ENCODE assay signal across 15 cellular contexts in the genomic region with DNA sequence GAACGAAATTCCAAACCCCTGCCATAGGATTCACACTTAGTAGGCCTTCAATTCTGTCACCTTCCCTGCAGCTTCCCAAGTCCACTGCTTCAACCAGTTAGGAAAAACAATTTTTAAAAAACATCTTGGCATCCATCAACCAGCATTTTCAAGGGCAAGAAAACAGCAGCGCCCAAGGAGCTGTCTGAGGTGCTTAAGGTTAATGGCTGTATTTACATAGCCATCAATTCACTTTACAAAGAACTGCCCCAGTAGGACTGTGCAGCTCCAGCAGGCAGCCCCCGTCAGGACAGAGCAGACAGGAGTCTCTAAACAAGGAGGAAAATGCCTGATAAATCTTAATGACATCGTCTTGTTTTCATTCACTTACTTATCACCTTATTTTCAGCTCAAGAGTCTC. TPM values are rescaled to one million over a fixed set of nuclear protein-coding genes. Genes with fewer than 3 reads are reported as not detected.
DNase-seq lines count a peak whose midpoint lies in the region; ATAC-seq and TF ChIP-seq lines count a peak whose summit lies in the region.
"Had no signal": no experiment of that assay in that cellular context is flagged by ENCODE, and none has a peak within 500 bp of the region (broad histone marks: within the 10 kb centered on the region; RNA-seq: fewer than 3 reads in every experiment).

No MANE protein-coding gene starts in this region.

- H3K27me3 ChIP-seq in H9 (ENCODE audit: insufficient read depth, low read length) (no peaks in the 10 kb centered on the region), fibroblast of lung (ENCODE audit: control insufficient read depth, insufficient read depth, low read length) (no peaks in the 10 kb centered on the region), trophoblast cell (ENCODE audit: insufficient read depth, low read length) (no peaks in the 10 kb centered on the region), gastroesophageal sphincter (peaks cover 42% of the 10 kb centered on the region)

- no peak overlapping the region for H3K4me2 ChIP-seq in H9 (ENCODE audit: insufficient read depth, insufficient read length, low read length)
- H3K4me2 ChIP-seq in fibroblast of lung (ENCODE audit: extremely low read depth, insufficient read depth, low read length), result no peak overlapping the region
- no peak overlapping the region for H3K4me2 ChIP-seq in trophoblast cell (ENCODE audit: low read length)

- H2BK5ac ChIP-seq in H9 (ENCODE audit: insufficient read length, low read length) (no peak overlapping the region), trophoblast cell (ENCODE audit: low read depth, low read length, poor library complexity) (no peak overlapping the region)

- H2AFZ ChIP-seq in H9 (ENCODE audit: low read length) (no peak overlapping the region), fibroblast of lung (ENCODE audit: low read length) (no peak overlapping the region), trophoblast cell (ENCODE audit: insufficient read depth, low read length, poor library complexity) (no peak overlapping the region)

- no peak for TF ChIP-seq POLR2A in gastroesophageal sphincter (IDR thresholded peaks at IDR 0.05)

- H3K18ac ChIP-seq in H9 (ENCODE audit: insufficient read length, low read depth, low read length) (no peak overlapping the region), trophoblast cell (ENCODE audit: low read length) (no peak overlapping the region)

- no peak overlapping the region for H3K56ac ChIP-seq in H9 (ENCODE audit: insufficient read length, low read depth, low read length)

- ATAC-seq in GM18858 (IDR thresholded peaks at IDR 0.05; ENCODE audit: unreplicated experiment) (no peak), GM19324 (IDR thresholded peaks at IDR 0.05; ENCODE audit: low FRiP score, unreplicated experiment) (no peak), gastroesophageal sphincter (no peak)
- ATAC-seq: activated T-cell treated with anti-CD3 and anti-CD28 coated beads, Interleukin-2, amount 50 U/mL, for 72 hours; psoas muscle had no signal

- H4K91ac ChIP-seq in H9 (ENCODE audit: insufficient read length, low read depth, low read length), result no peak overlapping the region
- no peak overlapping the region for H4K91ac ChIP-seq in trophoblast cell (ENCODE audit: low read depth, low read length)

- TF ChIP-seq CTCF in H9 (conservative IDR thresholded peaks at IDR 0.05), result no peak
- no peak for TF ChIP-seq CTCF in fibroblast of lung (conservative IDR thresholded peaks at IDR 0.05 in 1 of 2, IDR thresholded peaks at IDR 0.05 in 1 of 2; ENCODE audit: low read depth in 1 of 2, low read length in 2 of 2)
- no peak for TF ChIP-seq CTCF in gastroesophageal sphincter (IDR thresholded peaks at IDR 0.05)

- H3K27ac Mint-ChIP-seq in H9, result peak overlapping the region in 1 of 3 experiments; percentile 7; a peak in 1 of 7 replicates
- H3K27ac Mint-ChIP-seq: activated T-cell treated with anti-CD3 and anti-CD28 coated beads, Interleukin-2, amount 50 U/mL, for 72 hours had no signal

- H3K4me1 ChIP-seq in H9 (ENCODE audit: insufficient read depth, low read length) (no peaks in the 10 kb centered on the region), fibroblast of lung (ENCODE audit: control insufficient read depth, extremely low read depth, insufficient read depth, low read length) (no peaks in the 10 kb centered on the region), trophoblast cell (ENCODE audit: control insufficient read depth in 1 of 2, insufficient read depth in 2 of 2, low read length in 2 of 2) (no peaks in the 10 kb centered on the region), gastroesophageal sphincter (no peaks in the 10 kb centered on the region)
- H3K4me1 ChIP-seq: psoas muscle had no signal

- no peaks in the 10 kb centered on the region for H3K36me3 ChIP-seq in fibroblast of lung (ENCODE audit: control insufficient read depth, insufficient read depth, low read length)
- H3K36me3 ChIP-seq in trophoblast cell (ENCODE audit: control insufficient read depth in 1 of 2, insufficient read depth in 2 of 2, low read length in 2 of 2), result no peaks in the 10 kb centered on the region
- H3K36me3 ChIP-seq in gastroesophageal sphincter, result no peaks in the 10 kb centered on the region

- H3K79me1 ChIP-seq in H9 (ENCODE audit: insufficient read depth, low read depth, low read length, poor library complexity, severe bottlenecking) (no peaks in the 10 kb centered on the region), trophoblast cell (ENCODE audit: low read length) (no peaks in the 10 kb centered on the region)

- H3K36me3 Mint-ChIP-seq in H9 (ENCODE audit: insufficient read depth in 1 of 3, low read depth in 3 of 3), result no peaks in the 10 kb centered on the region; a peak in 1 of 7 replicates

- no peak overlapping the region for H4K12ac ChIP-seq in trophoblast cell (ENCODE audit: low read depth, low read length)

- H2BK12ac ChIP-seq in H9 (ENCODE audit: insufficient read length, low read depth, low read length) (no peak overlapping the region), trophoblast cell (ENCODE audit: low read length) (no peak overlapping the region)

- H3K9me3 Mint-ChIP-seq in H9, result no peaks in the 10 kb centered on the region; a peak in 1 of 5 replicates
- H3K9me3 Mint-ChIP-seq: activated T-cell treated with anti-CD3 and anti-CD28 coated beads, Interleukin-2, amount 50 U/mL, for 72 hours had no signal

- H3K27ac ChIP-seq in H9 (ENCODE audit: insufficient read length, low read depth, low read length), result no peak overlapping the region
- no peak overlapping the region for H3K27ac ChIP-seq in fibroblast of lung (ENCODE audit: insufficient read depth, low read length)
- H3K27ac ChIP-seq in trophoblast cell (ENCODE audit: low read depth, low read length), result no peak overlapping the region
- H3K27ac ChIP-seq in gastroesophageal sphincter, result no peak overlapping the region
- H3K27ac ChIP-seq: psoas muscle had no signal

- TF ChIP-seq EP300 in gastroesophageal sphincter (IDR thresholded peaks at IDR 0.05), result no peak

- no peak overlapping the region for H2BK15ac ChIP-seq in H9 (ENCODE audit: low read depth, low read length)

- no peak overlapping the region for H3K4me3 Mint-ChIP-seq in H9
- H3K4me3 Mint-ChIP-seq: activated T-cell treated with anti-CD3 and anti-CD28 coated beads, Interleukin-2, amount 50 U/mL, for 72 hours had no signal

- WGBS in H9 (ENCODE audit: extremely low coverage, insufficient read length, low lambda C conversion rate), result no CpG with 5 or more reads among the region's 4 CpGs
- no CpG with 5 or more reads among the region's 4 CpGs for WGBS in trophoblast cell (ENCODE audit: extremely low coverage, insufficient coverage, insufficient read length)
- WGBS in gastroesophageal sphincter (ENCODE audit: low coverage in 1 of 2), 2 donors, result 9 to 16% methylated on average over 4 of the region's 4 CpGs

- DNase-seq in H9, result peak; percentile 52
- peak; percentile 19 for DNase-seq in RKO (ENCODE audit: low spot score)
- DNase-seq in fibroblast of lung (ENCODE audit: low read depth in 2 of 2), result peak; percentile 2 to 25
- DNase-seq in trophoblast cell, result peak; percentile 8 to 36
- DNase-seq in stimulated activated CD8-positive, alpha-beta memory T cell treated with anti-CD3 and anti-CD28 coated beads, Interleukin-4, amount 100 ng/mL, for 48 hours, result no peak
- DNase-seq: activated CD4-positive, alpha-beta T cell treated with anti-CD3 and anti-CD28 coated beads for 1 hour; activated T-cell treated with anti-CD3 and anti-CD28 coated beads, Interleukin-2, amount 50 U/mL, for 72 hours; NCI-H1105; NCI-H82; psoas muscle had no signal

- H3K9me3 ChIP-seq in H9 (ENCODE audit: control insufficient read depth, low read depth, low read length) (no peaks in the 10 kb centered on the region), fibroblast of lung (ENCODE audit: control insufficient read depth, insufficient read depth, low read depth, low read length) (no peaks in the 10 kb centered on the region), trophoblast cell (ENCODE audit: insufficient read depth, low read depth, low read length) (no peaks in the 10 kb centered on the region), gastroesophageal sphincter (no peaks in the 10 kb centered on the region)
- H3K9me3 ChIP-seq: psoas muscle had no signal

- no peak overlapping the region for H3K4ac ChIP-seq in H9 (ENCODE audit: low read depth, low read length)
- H3K4ac ChIP-seq in trophoblast cell (ENCODE audit: low read depth, low read length), result no peak overlapping the region

- no peak overlapping the region for H4K5ac ChIP-seq in H9 (ENCODE audit: insufficient read length, low read depth, low read length)

- H4K20me1 ChIP-seq in H9 (ENCODE audit: control insufficient read depth, insufficient read depth, insufficient read length) (no peaks in the 10 kb centered on the region), fibroblast of lung (ENCODE audit: control insufficient read depth, extremely low read depth, insufficient read depth, low read length) (no peaks in the 10 kb centered on the region)

- no peak overlapping the region for H2BK120ac ChIP-seq in H9 (ENCODE audit: low read depth, low read length, poor library complexity, severe bottlenecking)
- no peak overlapping the region for H2BK120ac ChIP-seq in trophoblast cell (ENCODE audit: insufficient read depth, low read length, poor library complexity)

- H3K14ac ChIP-seq in H9 (ENCODE audit: insufficient read depth, low read length), result no peak overlapping the region
- no peak overlapping the region for H3K14ac ChIP-seq in trophoblast cell (ENCODE audit: low read length)

- no peak overlapping the region for H3T11ph ChIP-seq in H9 (ENCODE audit: low read length)

- H3K79me2 ChIP-seq in H9 (ENCODE audit: insufficient read depth, low read length) (no peaks in the 10 kb centered on the region), fibroblast of lung (ENCODE audit: control insufficient read depth, insufficient read depth, low read length) (no peaks in the 10 kb centered on the region), trophoblast cell (ENCODE audit: control insufficient read depth, insufficient read depth, low read length, poor library complexity) (no peaks in the 10 kb centered on the region)

- no peak overlapping the region for H3K9ac ChIP-seq in H9 (ENCODE audit: extremely low read depth, insufficient read length, low read length)
- H3K9ac ChIP-seq in fibroblast of lung (ENCODE audit: insufficient read depth, low read length), result no peak overlapping the region
- no peak overlapping the region for H3K9ac ChIP-seq in trophoblast cell (ENCODE audit: low read length)

- H3K4me1 Mint-ChIP-seq in H9, result peaks cover 7 to 9% of the 10 kb centered on the region in 2 experiments

- peaks cover 3% of the 10 kb centered on the region; the same call in 1 of the 2 replicates for H3K27me3 Mint-ChIP-seq in H9 (ENCODE audit: low read depth)

- H2AK5ac ChIP-seq in H9 (ENCODE audit: insufficient read length, low read length), result no peak overlapping the region
- no peak overlapping the region for H2AK5ac ChIP-seq in trophoblast cell (ENCODE audit: low read length)

- H3K23me2 ChIP-seq in H9 (ENCODE audit: insufficient read length, low read depth, low read length, poor library complexity, severe bottlenecking), result no peaks in the 10 kb centered on the region

- no peak overlapping the region for H3K23ac ChIP-seq in H9 (ENCODE audit: insufficient read length, low read depth, low read length)
- H3K23ac ChIP-seq in trophoblast cell (ENCODE audit: low read length), result no peak overlapping the region

- no peak overlapping the region for H2BK20ac ChIP-seq in H9 (ENCODE audit: low read depth, low read length, poor library complexity, severe bottlenecking)

- H4K8ac ChIP-seq in H9 (replicated peaks; ENCODE audit: insufficient read length, low read depth, low read length) (no peak overlapping the region), trophoblast cell (ENCODE audit: low read depth, low read length) (no peak overlapping the region)

- H3K4me3 ChIP-seq in fibroblast of lung (replicated peaks in 1 of 4; ENCODE audit: control extremely low read depth in 1 of 4, insufficient read depth in 1 of 4, low read depth in 3 of 4, low read length in 4 of 4), result no peak overlapping the region
- H3K4me3 ChIP-seq in trophoblast cell (ENCODE audit: low read depth, low read length), result no peak overlapping the region
- no peak overlapping the region for H3K4me3 ChIP-seq in gastroesophageal sphincter
- H3K4me3 ChIP-seq: psoas muscle had no signal

RNA-seq across cellular contexts. Expression of gene TAFA4, which starts 13.3 kb away (rescaled TPM):
- total RNA-seq in H9 (2021), result 2.3 and 3.0 TPM in 2 replicates
- total RNA-seq in fibroblast of lung, result not detected in 2 replicates
- polyA plus RNA-seq in fibroblast of lung, result not detected in 2 replicates
- not detected in 2 replicates for polyA plus RNA-seq in fibroblast of lung (2012)
- polyA minus RNA-seq in fibroblast of lung (ENCODE audit: low replicate concordance), result not detected in 2 replicates
- polyA plus RNA-seq in trophoblast cell (2013), result 0.10 and 0.18 TPM in 2 replicates
- total RNA-seq in gastroesophageal sphincter, result 1 to 10 TPM in 1 of 4 donors, not detected in 3; 2.3 TPM
- total RNA-seq: activated T-cell treated with anti-CD3 and anti-CD28 coated beads, Interleukin-2, amount 50 U/mL, for 72 hours; cardiac septum; lower leg skin had no signal
